ENCODE assay signal across 1 cellular context in genomic region chr16:78756189-78756661, GRCh38.
A peak's percentile ranks its signal among the peaks of the same experiment; 100 is the strongest.
TF ChIP-seq lines count a peak whose summit lies in the region.

No MANE protein-coding gene starts in this region.

TF ChIP-seq in HepG2, 621 proteins besides CTCF, POLR2A, EP300 and RAD21 (continued from another document and continues in another):
- TF ChIP-seq FOXP4 (CRISPR knock-in tag; IDR thresholded peaks at IDR 0.05) (peak; percentile 88), AKAP8 (CRISPR knock-in tag; IDR thresholded peaks at IDR 0.05) (no peak), TOPORS (CRISPR knock-in tag; IDR thresholded peaks at IDR 0.05) (no peak), DNMT3B (CRISPR knock-in tag; conservative IDR thresholded peaks at IDR 0.05) (no peak), HNRNPH1 (optimal IDR thresholded peaks at IDR 0.05; ENCODE audit: low read depth, low read length) (no peak), ZBTB7A (CRISPR knock-in tag; IDR thresholded peaks at IDR 0.05) (no peak), SMAD3 (CRISPR knock-in tag; IDR thresholded peaks at IDR 0.05) (peak; percentile 81), KLF11 (CRISPR knock-in tag; IDR thresholded peaks at IDR 0.05) (0 out of 2 replicates have a peak, but pooled peaks have one; percentile 75), ZNF460 (CRISPR knock-in tag; IDR thresholded peaks at IDR 0.05; ENCODE audit: borderline replicate concordance) (no peak), THAP9 (CRISPR knock-in tag; IDR thresholded peaks at IDR 0.05; ENCODE audit: borderline replicate concordance) (no peak), ZSCAN29 (CRISPR knock-in tag; conservative IDR thresholded peaks at IDR 0.05) (no peak), ZXDC (CRISPR knock-in tag; IDR thresholded peaks at IDR 0.05) (no peak), ZNF550 (CRISPR knock-in tag; IDR thresholded peaks at IDR 0.05; ENCODE audit: borderline replicate concordance) (no peak), EED (CRISPR knock-in tag; IDR thresholded peaks at IDR 0.05) (no peak), ZNF652 (CRISPR knock-in tag; IDR thresholded peaks at IDR 0.05; ENCODE audit: borderline replicate concordance, low read depth) (no peak), CERS6 (CRISPR knock-in tag; IDR thresholded peaks at IDR 0.05) (no peak), RBFOX2 (IDR thresholded peaks at IDR 0.05; ENCODE audit: low read depth, low read length) (no peak), THAP8 (CRISPR knock-in tag; IDR thresholded peaks at IDR 0.05; ENCODE audit: borderline replicate concordance) (no peak), ZNF138 (CRISPR knock-in tag; IDR thresholded peaks at IDR 0.05; ENCODE audit: low read depth) (no peak), BHLHE40 (IDR thresholded peaks at IDR 0.05; ENCODE audit: low read length) (no peak), ZNF619 (CRISPR knock-in tag; IDR thresholded peaks at IDR 0.05) (no peak), POLR2AphosphoS5 (IDR thresholded peaks at IDR 0.05; ENCODE audit: low read depth, low read length) (no peak), ZNF883 (CRISPR knock-in tag; IDR thresholded peaks at IDR 0.05; ENCODE audit: not compliant biosample characterization) (no peak), ATF7-NPFF (CRISPR knock-in tag; IDR thresholded peaks at IDR 0.05; ENCODE audit: low read depth) (no peak), SAFB2 (CRISPR knock-in tag; IDR thresholded peaks at IDR 0.05; ENCODE audit: borderline replicate concordance, low read depth) (no peak), STAG1 (CRISPR knock-in tag; IDR thresholded peaks at IDR 0.05) (peak; percentile 18; the same call in 1 of the 2 replicates), ZNF7 (CRISPR knock-in tag; IDR thresholded peaks at IDR 0.05) (no peak), ZNF510 (CRISPR knock-in tag; IDR thresholded peaks at IDR 0.05; ENCODE audit: low read depth) (no peak), ZSCAN9 (CRISPR knock-in tag; IDR thresholded peaks at IDR 0.05; ENCODE audit: borderline replicate concordance) (no peak), SNAI1 (CRISPR knock-in tag; IDR thresholded peaks at IDR 0.05; ENCODE audit: borderline replicate concordance) (no peak), CBFB (CRISPR knock-in tag; IDR thresholded peaks at IDR 0.05) (no peak), DBP (CRISPR knock-in tag; IDR thresholded peaks at IDR 0.05; ENCODE audit: not compliant biosample characterization) (no peak), NCOA1 (CRISPR knock-in tag; IDR thresholded peaks at IDR 0.05) (no peak), SIX1 (CRISPR knock-in tag; IDR thresholded peaks at IDR 0.05; ENCODE audit: borderline replicate concordance) (no peak), ATRX (CRISPR knock-in tag; IDR thresholded peaks at IDR 0.05; ENCODE audit: borderline replicate concordance) (no peak), ZIK1 (CRISPR knock-in tag; IDR thresholded peaks at IDR 0.05; ENCODE audit: borderline replicate concordance, low read depth) (no peak)
- TF ChIP-seq, protein P1, sequence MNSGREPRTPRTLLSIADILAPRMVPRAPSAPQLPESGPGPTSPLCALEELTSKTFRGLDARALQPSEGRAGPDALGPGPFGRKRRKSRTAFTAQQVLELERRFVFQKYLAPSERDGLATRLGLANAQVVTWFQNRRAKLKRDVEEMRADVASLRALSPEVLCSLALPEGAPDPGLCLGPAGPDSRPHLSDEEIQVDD (CRISPR knock-in tag; IDR thresholded peaks at IDR 0.05; ENCODE audit: borderline replicate concordance) = no peak
- TF ChIP-seq, protein P2, sequence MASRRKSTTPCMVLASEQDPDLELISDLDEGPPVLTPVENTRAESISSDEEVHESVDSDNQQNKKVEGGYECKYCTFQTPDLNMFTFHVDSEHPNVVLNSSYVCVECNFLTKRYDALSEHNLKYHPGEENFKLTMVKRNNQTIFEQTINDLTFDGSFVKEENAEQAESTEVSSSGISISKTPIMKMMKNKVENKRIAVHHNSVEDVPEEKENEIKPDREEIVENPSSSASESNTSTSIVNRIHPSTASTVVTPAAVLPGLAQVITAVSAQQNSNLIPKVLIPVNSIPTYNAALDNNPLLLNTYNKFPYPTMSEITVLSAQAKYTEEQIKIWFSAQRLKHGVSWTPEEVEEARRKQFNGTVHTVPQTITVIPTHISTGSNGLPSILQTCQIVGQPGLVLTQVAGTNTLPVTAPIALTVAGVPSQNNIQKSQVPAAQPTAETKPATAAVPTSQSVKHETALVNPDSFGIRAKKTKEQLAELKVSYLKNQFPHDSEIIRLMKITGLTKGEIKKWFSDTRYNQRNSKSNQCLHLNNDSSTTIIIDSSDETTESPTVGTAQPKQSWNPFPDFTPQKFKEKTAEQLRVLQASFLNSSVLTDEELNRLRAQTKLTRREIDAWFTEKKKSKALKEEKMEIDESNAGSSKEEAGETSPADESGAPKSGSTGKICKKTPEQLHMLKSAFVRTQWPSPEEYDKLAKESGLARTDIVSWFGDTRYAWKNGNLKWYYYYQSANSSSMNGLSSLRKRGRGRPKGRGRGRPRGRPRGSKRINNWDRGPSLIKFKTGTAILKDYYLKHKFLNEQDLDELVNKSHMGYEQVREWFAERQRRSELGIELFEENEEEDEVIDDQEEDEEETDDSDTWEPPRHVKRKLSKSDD (CRISPR knock-in tag; IDR thresholded peaks at IDR 0.05; ENCODE audit: low read depth) = no peak
- TF ChIP-seq, protein P3, sequence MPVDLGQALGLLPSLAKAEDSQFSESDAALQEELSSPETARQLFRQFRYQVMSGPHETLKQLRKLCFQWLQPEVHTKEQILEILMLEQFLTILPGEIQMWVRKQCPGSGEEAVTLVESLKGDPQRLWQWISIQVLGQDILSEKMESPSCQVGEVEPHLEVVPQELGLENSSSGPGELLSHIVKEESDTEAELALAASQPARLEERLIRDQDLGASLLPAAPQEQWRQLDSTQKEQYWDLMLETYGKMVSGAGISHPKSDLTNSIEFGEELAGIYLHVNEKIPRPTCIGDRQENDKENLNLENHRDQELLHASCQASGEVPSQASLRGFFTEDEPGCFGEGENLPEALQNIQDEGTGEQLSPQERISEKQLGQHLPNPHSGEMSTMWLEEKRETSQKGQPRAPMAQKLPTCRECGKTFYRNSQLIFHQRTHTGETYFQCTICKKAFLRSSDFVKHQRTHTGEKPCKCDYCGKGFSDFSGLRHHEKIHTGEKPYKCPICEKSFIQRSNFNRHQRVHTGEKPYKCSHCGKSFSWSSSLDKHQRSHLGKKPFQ (CRISPR knock-in tag; IDR thresholded peaks at IDR 0.05; ENCODE audit: insufficient replicate concordance) = no peak
- TF ChIP-seq, protein P4, sequence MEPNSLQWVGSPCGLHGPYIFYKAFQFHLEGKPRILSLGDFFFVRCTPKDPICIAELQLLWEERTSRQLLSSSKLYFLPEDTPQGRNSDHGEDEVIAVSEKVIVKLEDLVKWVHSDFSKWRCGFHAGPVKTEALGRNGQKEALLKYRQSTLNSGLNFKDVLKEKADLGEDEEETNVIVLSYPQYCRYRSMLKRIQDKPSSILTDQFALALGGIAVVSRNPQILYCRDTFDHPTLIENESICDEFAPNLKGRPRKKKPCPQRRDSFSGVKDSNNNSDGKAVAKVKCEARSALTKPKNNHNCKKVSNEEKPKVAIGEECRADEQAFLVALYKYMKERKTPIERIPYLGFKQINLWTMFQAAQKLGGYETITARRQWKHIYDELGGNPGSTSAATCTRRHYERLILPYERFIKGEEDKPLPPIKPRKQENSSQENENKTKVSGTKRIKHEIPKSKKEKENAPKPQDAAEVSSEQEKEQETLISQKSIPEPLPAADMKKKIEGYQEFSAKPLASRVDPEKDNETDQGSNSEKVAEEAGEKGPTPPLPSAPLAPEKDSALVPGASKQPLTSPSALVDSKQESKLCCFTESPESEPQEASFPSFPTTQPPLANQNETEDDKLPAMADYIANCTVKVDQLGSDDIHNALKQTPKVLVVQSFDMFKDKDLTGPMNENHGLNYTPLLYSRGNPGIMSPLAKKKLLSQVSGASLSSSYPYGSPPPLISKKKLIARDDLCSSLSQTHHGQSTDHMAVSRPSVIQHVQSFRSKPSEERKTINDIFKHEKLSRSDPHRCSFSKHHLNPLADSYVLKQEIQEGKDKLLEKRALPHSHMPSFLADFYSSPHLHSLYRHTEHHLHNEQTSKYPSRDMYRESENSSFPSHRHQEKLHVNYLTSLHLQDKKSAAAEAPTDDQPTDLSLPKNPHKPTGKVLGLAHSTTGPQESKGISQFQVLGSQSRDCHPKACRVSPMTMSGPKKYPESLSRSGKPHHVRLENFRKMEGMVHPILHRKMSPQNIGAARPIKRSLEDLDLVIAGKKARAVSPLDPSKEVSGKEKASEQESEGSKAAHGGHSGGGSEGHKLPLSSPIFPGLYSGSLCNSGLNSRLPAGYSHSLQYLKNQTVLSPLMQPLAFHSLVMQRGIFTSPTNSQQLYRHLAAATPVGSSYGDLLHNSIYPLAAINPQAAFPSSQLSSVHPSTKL (CRISPR knock-in tag; IDR thresholded peaks at IDR 0.05) = peak; percentile 98
- TF ChIP-seq, protein P5, sequence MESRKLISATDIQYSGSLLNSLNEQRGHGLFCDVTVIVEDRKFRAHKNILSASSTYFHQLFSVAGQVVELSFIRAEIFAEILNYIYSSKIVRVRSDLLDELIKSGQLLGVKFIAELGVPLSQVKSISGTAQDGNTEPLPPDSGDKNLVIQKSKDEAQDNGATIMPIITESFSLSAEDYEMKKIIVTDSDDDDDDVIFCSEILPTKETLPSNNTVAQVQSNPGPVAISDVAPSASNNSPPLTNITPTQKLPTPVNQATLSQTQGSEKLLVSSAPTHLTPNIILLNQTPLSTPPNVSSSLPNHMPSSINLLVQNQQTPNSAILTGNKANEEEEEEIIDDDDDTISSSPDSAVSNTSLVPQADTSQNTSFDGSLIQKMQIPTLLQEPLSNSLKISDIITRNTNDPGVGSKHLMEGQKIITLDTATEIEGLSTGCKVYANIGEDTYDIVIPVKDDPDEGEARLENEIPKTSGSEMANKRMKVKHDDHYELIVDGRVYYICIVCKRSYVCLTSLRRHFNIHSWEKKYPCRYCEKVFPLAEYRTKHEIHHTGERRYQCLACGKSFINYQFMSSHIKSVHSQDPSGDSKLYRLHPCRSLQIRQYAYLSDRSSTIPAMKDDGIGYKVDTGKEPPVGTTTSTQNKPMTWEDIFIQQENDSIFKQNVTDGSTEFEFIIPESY (CRISPR knock-in tag; IDR thresholded peaks at IDR 0.05) = no peak
